Comparison of ENCODE assay signal across 16 cellular contexts in genomic region chr6:111782161-111782809, GRCh38.
DNase-seq lines count a peak whose midpoint lies in the region; ATAC-seq and TF ChIP-seq lines count a peak whose summit lies in the region.
"Had no signal": no experiment of that assay in that cellular context is flagged by ENCODE, and none has a peak within 500 bp of the region (broad histone marks: within the 10 kb centered on the region; RNA-seq: fewer than 3 reads in every experiment).

No MANE protein-coding gene starts in this region.

- in situ Hi-C loops in GM23248 (cut with MboI) = no loop called here

- H3K4me3 ChIP-seq in GM23248 = no peak overlapping the region
- H3K4me3 ChIP-seq: ascending aorta, SK-N-MC, upper lobe of left lung had no signal

- no peaks in the 10 kb centered on the region for H3K36me3 ChIP-seq in GM23248 (ENCODE audit: low read depth)
- H3K36me3 ChIP-seq: ascending aorta, upper lobe of left lung had no signal

- H3K79me2 ChIP-seq in GM23248 (ENCODE audit: insufficient read depth) = peaks cover 97% of the 10 kb centered on the region

- H3K27ac ChIP-seq in GM23248 = no peak overlapping the region
- H3K27ac ChIP-seq: ascending aorta, SK-N-MC had no signal

- 89 to 92% methylated on average over 5 of the region's 5 CpGs for WGBS in GM23248 (ENCODE audit: low coverage in 1 of 2, low lambda C conversion rate in 2 of 2, missing lambda C conversion rate in 2 of 2), 2 experiments

- no peak overlapping the region for H3K4me2 ChIP-seq in GM23248 (ENCODE audit: unreplicated experiment)

- no peaks in the 10 kb centered on the region for H4K20me1 ChIP-seq in GM23248 (ENCODE audit: insufficient read depth)

- no peak for ATAC-seq in memory B cell (ENCODE audit: low read depth)
- ATAC-seq: stimulated activated memory B cell treated with anti-CD40 and anti-IgM and Interleukin-4, amounts not matched to agents 10 μg/mL and 1 μg/mL and 100 μg/mL, for 72 hours had no signal

- no peak overlapping the region for H2AFZ ChIP-seq in GM23248

- H3K4me3 Mint-ChIP-seq in activated naive CD4-positive, alpha-beta T cell treated with anti-CD3 and anti-CD28 coated beads, Interleukin-2, amount 50 U/mL, for 24 hours = peak overlapping the region; percentile 9
- H3K4me3 Mint-ChIP-seq in activated naive CD8-positive, alpha-beta T cell = no peak overlapping the region
- no peak overlapping the region for H3K4me3 Mint-ChIP-seq in memory B cell
- no peak overlapping the region for H3K4me3 Mint-ChIP-seq in progenitor cell of endocrine pancreas (ENCODE audit: low read depth)
- H3K4me3 Mint-ChIP-seq in Calu3 (ENCODE audit: low read depth, unreplicated experiment) = no peak overlapping the region
- H3K4me3 Mint-ChIP-seq: stimulated activated memory B cell treated with anti-CD40 and anti-IgM and Interleukin-4, amounts not matched to agents 10 μg/mL and 1 μg/mL and 100 μg/mL, for 72 hours had no signal

- 0 out of 2 replicates have a peak, but pooled peaks cover 12% of the 10 kb centered on the region for H3F3A ChIP-seq in GM23248 (ENCODE audit: insufficient read depth)

- H3K9ac ChIP-seq in GM23248 = no peak overlapping the region

- peak overlapping the region; percentile 82 for H3K27ac Mint-ChIP-seq in activated naive CD4-positive, alpha-beta T cell treated with anti-CD3 and anti-CD28 coated beads, Interleukin-2, amount 50 U/mL, for 24 hours
- H3K27ac Mint-ChIP-seq in activated naive CD8-positive, alpha-beta T cell = peak overlapping the region; percentile 97
- H3K27ac Mint-ChIP-seq in memory B cell (peak overlapping the region; percentile 19), progenitor cell of endocrine pancreas (no peak overlapping the region), Calu3 (ENCODE audit: unreplicated experiment) (no peak overlapping the region)
- H3K27ac Mint-ChIP-seq: stimulated activated memory B cell treated with anti-CD40 and anti-IgM and Interleukin-4, amounts not matched to agents 10 μg/mL and 1 μg/mL and 100 μg/mL, for 72 hours had no signal

- H3K9me3 ChIP-seq in GM23248 (ENCODE audit: low read depth) = no peaks in the 10 kb centered on the region
- H3K9me3 ChIP-seq: ascending aorta, upper lobe of left lung had no signal

- H3K9me3 Mint-ChIP-seq in activated naive CD4-positive, alpha-beta T cell treated with anti-CD3 and anti-CD28 coated beads, Interleukin-2, amount 50 U/mL, for 24 hours = no peaks in the 10 kb centered on the region
- peaks cover 3% of the 10 kb centered on the region for H3K9me3 Mint-ChIP-seq in activated naive CD8-positive, alpha-beta T cell (ENCODE audit: low read depth)
- H3K9me3 Mint-ChIP-seq in memory B cell (peaks cover 2% of the 10 kb centered on the region), progenitor cell of endocrine pancreas (ENCODE audit: low read depth) (no peaks in the 10 kb centered on the region), Calu3 (ENCODE audit: low read depth, unreplicated experiment) (no peaks in the 10 kb centered on the region)

- H3K4me1 ChIP-seq in GM23248 (ENCODE audit: insufficient read depth) = peaks cover 22% of the 10 kb centered on the region

- no peak for DNase-seq in activated naive CD4-positive, alpha-beta T cell treated with anti-CD3 and anti-CD28 coated beads, Interleukin-2, amount 50 U/mL, for 16 hours
- DNase-seq in memory B cell (ENCODE audit: low spot score in 2 of 2) (no peak), progenitor cell of endocrine pancreas (ENCODE audit: low spot score, unreplicated experiment) (no peak), GM23248 (no peak), DMS79 (lab: John Stamatoyannopoulos, UW) (no peak), Calu3 (no peak)
- DNase-seq: EL, IMR-90, NCI-H1694 treated with DMSO at 0.1 percent for 48 hours, NCI-H345, upper lobe of left lung had no signal

- H3K9me2 ChIP-seq in GM23248 (ENCODE audit: insufficient read depth) = no peaks in the 10 kb centered on the region

- no peaks in the 10 kb centered on the region for H3K27me3 ChIP-seq in GM23248 (replicated peaks; ENCODE audit: insufficient read depth)
- H3K27me3 ChIP-seq: ascending aorta, upper lobe of left lung had no signal

- CTCF ChIA-PET in Calu3 (lab: Charles Lee) = interaction anchor here (0.7 kb wide), 1 partner anchor 8 kb away, joined by 4 read pairs; no protein-coding TSS in a partner anchor

- BruUV-seq in Calu3 (replicated peaks; lab: Mats Ljungman, UMichigan) = no TSS peak

- peaks cover 89% of the 10 kb centered on the region for H3K4me1 Mint-ChIP-seq in activated naive CD4-positive, alpha-beta T cell treated with anti-CD3 and anti-CD28 coated beads, Interleukin-2, amount 50 U/mL, for 24 hours
- H3K4me1 Mint-ChIP-seq in activated naive CD8-positive, alpha-beta T cell (ENCODE audit: low read depth) = peaks cover 90% of the 10 kb centered on the region
- H3K4me1 Mint-ChIP-seq in memory B cell (peaks cover 13% of the 10 kb centered on the region), progenitor cell of endocrine pancreas (ENCODE audit: low read depth) (peaks cover 9% of the 10 kb centered on the region), Calu3 (ENCODE audit: low read depth, unreplicated experiment) (peaks cover 15% of the 10 kb centered on the region)

- peaks cover 42% of the 10 kb centered on the region for H3K36me3 Mint-ChIP-seq in activated naive CD4-positive, alpha-beta T cell treated with anti-CD3 and anti-CD28 coated beads, Interleukin-2, amount 50 U/mL, for 24 hours
- peaks cover 47% of the 10 kb centered on the region for H3K36me3 Mint-ChIP-seq in activated naive CD8-positive, alpha-beta T cell
- H3K36me3 Mint-ChIP-seq in memory B cell = peaks cover 9% of the 10 kb centered on the region
- H3K36me3 Mint-ChIP-seq in progenitor cell of endocrine pancreas (ENCODE audit: insufficient read depth) = peaks cover 16% of the 10 kb centered on the region
- H3K36me3 Mint-ChIP-seq in Calu3 (ENCODE audit: insufficient read depth, unreplicated experiment) = no peaks in the 10 kb centered on the region

- H3K27me3 Mint-ChIP-seq in activated naive CD4-positive, alpha-beta T cell treated with anti-CD3 and anti-CD28 coated beads, Interleukin-2, amount 50 U/mL, for 24 hours = no peaks in the 10 kb centered on the region
- no peaks in the 10 kb centered on the region for H3K27me3 Mint-ChIP-seq in activated naive CD8-positive, alpha-beta T cell
- H3K27me3 Mint-ChIP-seq in memory B cell = no peaks in the 10 kb centered on the region
- no peaks in the 10 kb centered on the region for H3K27me3 Mint-ChIP-seq in progenitor cell of endocrine pancreas
- no peaks in the 10 kb centered on the region for H3K27me3 Mint-ChIP-seq in Calu3 (ENCODE audit: unreplicated experiment)
- H3K27me3 Mint-ChIP-seq: stimulated activated memory B cell treated with anti-CD40 and anti-IgM and Interleukin-4, amounts not matched to agents 10 μg/mL and 1 μg/mL and 100 μg/mL, for 72 hours had no signal

- TF ChIP-seq CTCF in progenitor cell of endocrine pancreas (IDR thresholded peaks at IDR 0.05; ENCODE audit: unreplicated experiment) = no peak
- no peak for TF ChIP-seq CTCF in Calu3 (IDR thresholded peaks at IDR 0.05; ENCODE audit: unreplicated experiment)

- intact Hi-C loops in Calu3 (cut with micrococcal nuclease; ENCODE audit: unreplicated experiment) = no loop called here

Comparison
In these comparisons a context has a peak if more than half of its experiments do, and no peak if none do; other contexts are left out.
1. H3K27ac Mint-ChIP-seq: peak in activated naive CD4-positive, alpha-beta T cell treated with anti-CD3 and anti-CD28 coated beads, Interleukin-2, amount 50 U/mL, for 24 hours (single experiment), activated naive CD8-positive, alpha-beta T cell (single experiment) and memory B cell (single experiment); none in progenitor cell of endocrine pancreas (single experiment) and Calu3 (single experiment).